ENCODE assay signal across 32 cellular contexts in the genomic region with DNA sequence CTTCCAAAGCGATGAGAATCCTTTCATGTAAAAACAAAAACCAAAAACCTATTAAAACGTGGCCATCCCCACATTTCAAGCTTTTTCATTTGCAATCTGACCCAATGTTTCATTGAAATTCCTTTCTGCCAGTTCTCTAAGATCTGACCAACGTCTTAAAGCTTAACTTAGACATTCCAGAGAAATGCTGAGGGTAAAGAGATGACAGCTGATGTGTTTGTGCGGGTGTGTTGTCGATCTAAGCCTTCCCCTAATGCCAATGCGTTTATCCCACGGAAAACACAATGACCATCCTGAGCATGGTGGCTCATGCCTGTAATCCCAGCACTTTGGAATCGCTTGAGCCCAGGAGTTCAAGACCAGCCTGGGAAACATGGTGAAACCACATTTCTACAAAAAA. TPM values are rescaled to one million over a fixed set of nuclear protein-coding genes. Genes with fewer than 3 reads are reported as not detected.
"Had no signal": no experiment of that assay in that cellular context is flagged by ENCODE, and none has a peak within 500 bp of the region (broad histone marks: within the 10 kb centered on the region; RNA-seq: fewer than 3 reads in every experiment).

No MANE protein-coding gene starts in this region.

- DNase-seq: naive thymus-derived CD4-positive, alpha-beta T cell; natural killer cell; occipital lobe; ovary; posterior cingulate gyrus; psoas muscle; right cardiac atrium; right lobe of liver; sigmoid colon; spleen; stimulated activated CD4-positive, alpha-beta T cell treated with anti-CD3 and anti-CD28 coated beads, Interleukin-12 subunit alpha, Interleukin-12 subunit beta, amount 100 ng/mL, for 4 hours; stimulated activated CD4-positive, alpha-beta T cell treated with anti-CD3 and anti-CD28 coated beads, Interleukin-1b, Interleukin-23, amount 100 ng/mL, for 48 hours; stimulated activated CD4-positive, alpha-beta T cell treated with anti-CD3 and anti-CD28 coated beads, Interleukin-4, amount 100 ng/mL, for 1 hour; stimulated activated CD4-positive, alpha-beta T cell treated with anti-CD3 and anti-CD28 coated beads, Interleukin-4, amount 100 ng/mL, for 4 hours; stimulated activated CD8-positive, alpha-beta memory T cell treated with anti-CD3 and anti-CD28 coated beads, Interleukin-4, amount 100 ng/mL, for 48 hours; stimulated activated naive B cell treated with anti-CD40 and anti-IgM and Interleukin-4, amounts not matched to agents 10 μg/mL and 1 μg/mL and 100 μg/mL, for 72 hours; stimulated activated naive CD4-positive, alpha-beta T cell treated with Interleukin-2 at 50 U/mL for 16 hours; stomach; thyroid gland; upper lobe of left lung; uterus had no signal

- ATAC-seq: naive thymus-derived CD4-positive, alpha-beta T cell; natural killer cell; psoas muscle; right cardiac atrium; right lobe of liver; stimulated activated naive B cell treated with anti-CD40 and anti-IgM and Interleukin-4, amounts not matched to agents 10 μg/mL and 1 μg/mL and 100 μg/mL, for 72 hours had no signal

- H3K27ac ChIP-seq: neural progenitor cell, ovary, parathyroid adenoma, psoas muscle, right lobe of liver, sigmoid colon, skin epidermis, spleen, stomach, thoracic aorta, thyroid gland, tibial nerve, upper lobe of left lung, uterus had no signal

- H2AFZ ChIP-seq: neural progenitor cell, parathyroid adenoma had no signal

- H3K36me3 ChIP-seq: neural progenitor cell, ovary, uterus had no signal

- H3K27ac Mint-ChIP-seq: naive thymus-derived CD4-positive, alpha-beta T cell; natural killer cell; nephron; neural progenitor cell; progenitor cell of endocrine pancreas; stimulated activated naive B cell treated with anti-CD40 and anti-IgM and Interleukin-4, amounts not matched to agents 10 μg/mL and 1 μg/mL and 100 μg/mL, for 72 hours; stimulated activated naive CD8-positive, alpha-beta T cell treated with anti-CD3 and anti-CD28 coated beads, Interleukin-15, Interleukin-2, amounts not matched to agents 100 ng/mL and 50 ng/mL, for 24 hours had no signal

- H3K9ac ChIP-seq: neural progenitor cell, parathyroid adenoma had no signal

- H3K4me3 ChIP-seq: neural progenitor cell, ovary, psoas muscle, right lobe of liver, sigmoid colon, skin epidermis, smooth muscle cell, spleen, stomach, thoracic aorta, thyroid gland, tibial nerve, upper lobe of left lung, uterus had no signal

- H3K36me3 Mint-ChIP-seq: neural progenitor cell had no signal

- H3K9me3 Mint-ChIP-seq: natural killer cell; nephron; neural progenitor cell; stimulated activated naive B cell treated with anti-CD40 and anti-IgM and Interleukin-4, amounts not matched to agents 10 μg/mL and 1 μg/mL and 100 μg/mL, for 72 hours; stimulated activated naive CD8-positive, alpha-beta T cell treated with anti-CD3 and anti-CD28 coated beads, Interleukin-15, Interleukin-2, amounts not matched to agents 100 ng/mL and 50 ng/mL, for 24 hours had no signal

- H3K4me3 Mint-ChIP-seq: naive thymus-derived CD4-positive, alpha-beta T cell; natural killer cell; nephron; neural progenitor cell; stimulated activated naive B cell treated with anti-CD40 and anti-IgM and Interleukin-4, amounts not matched to agents 10 μg/mL and 1 μg/mL and 100 μg/mL, for 72 hours; stimulated activated naive CD8-positive, alpha-beta T cell treated with anti-CD3 and anti-CD28 coated beads, Interleukin-15, Interleukin-2, amounts not matched to agents 100 ng/mL and 50 ng/mL, for 24 hours had no signal

- H3K9me3 ChIP-seq: ovary, psoas muscle, right lobe of liver, sigmoid colon, spleen, stomach, thoracic aorta, thyroid gland, tibial nerve, upper lobe of left lung, uterus had no signal

- H3K4me1 ChIP-seq: parathyroid adenoma, psoas muscle, right lobe of liver, sigmoid colon, stomach, thyroid gland, tibial nerve, upper lobe of left lung, uterus had no signal

- H3K4me1 Mint-ChIP-seq: nephron; stimulated activated naive B cell treated with anti-CD40 and anti-IgM and Interleukin-4, amounts not matched to agents 10 μg/mL and 1 μg/mL and 100 μg/mL, for 72 hours had no signal

- H3K27me3 Mint-ChIP-seq: naive thymus-derived CD4-positive, alpha-beta T cell; stimulated activated naive B cell treated with anti-CD40 and anti-IgM and Interleukin-4, amounts not matched to agents 10 μg/mL and 1 μg/mL and 100 μg/mL, for 72 hours; stimulated activated naive CD8-positive, alpha-beta T cell treated with anti-CD3 and anti-CD28 coated beads, Interleukin-15, Interleukin-2, amounts not matched to agents 100 ng/mL and 50 ng/mL, for 24 hours had no signal

- H3K27me3 ChIP-seq: neural progenitor cell, ovary, right lobe of liver, sigmoid colon, spleen, stomach, thyroid gland, tibial nerve, upper lobe of left lung, uterus had no signal

- H3K79me2 ChIP-seq: parathyroid adenoma had no signal

- H3K4me2 ChIP-seq: neural progenitor cell, smooth muscle cell had no signal

RNA-seq across cellular contexts. Expression of a gene that starts 6.4 kb away (rescaled TPM):
- total RNA-seq: osteoblast, sigmoid colon had no signal
- polyA plus RNA-seq: neural cell had no signal
